Comparison of ENCODE assay signal across 7 cellular contexts in the genomic region with DNA sequence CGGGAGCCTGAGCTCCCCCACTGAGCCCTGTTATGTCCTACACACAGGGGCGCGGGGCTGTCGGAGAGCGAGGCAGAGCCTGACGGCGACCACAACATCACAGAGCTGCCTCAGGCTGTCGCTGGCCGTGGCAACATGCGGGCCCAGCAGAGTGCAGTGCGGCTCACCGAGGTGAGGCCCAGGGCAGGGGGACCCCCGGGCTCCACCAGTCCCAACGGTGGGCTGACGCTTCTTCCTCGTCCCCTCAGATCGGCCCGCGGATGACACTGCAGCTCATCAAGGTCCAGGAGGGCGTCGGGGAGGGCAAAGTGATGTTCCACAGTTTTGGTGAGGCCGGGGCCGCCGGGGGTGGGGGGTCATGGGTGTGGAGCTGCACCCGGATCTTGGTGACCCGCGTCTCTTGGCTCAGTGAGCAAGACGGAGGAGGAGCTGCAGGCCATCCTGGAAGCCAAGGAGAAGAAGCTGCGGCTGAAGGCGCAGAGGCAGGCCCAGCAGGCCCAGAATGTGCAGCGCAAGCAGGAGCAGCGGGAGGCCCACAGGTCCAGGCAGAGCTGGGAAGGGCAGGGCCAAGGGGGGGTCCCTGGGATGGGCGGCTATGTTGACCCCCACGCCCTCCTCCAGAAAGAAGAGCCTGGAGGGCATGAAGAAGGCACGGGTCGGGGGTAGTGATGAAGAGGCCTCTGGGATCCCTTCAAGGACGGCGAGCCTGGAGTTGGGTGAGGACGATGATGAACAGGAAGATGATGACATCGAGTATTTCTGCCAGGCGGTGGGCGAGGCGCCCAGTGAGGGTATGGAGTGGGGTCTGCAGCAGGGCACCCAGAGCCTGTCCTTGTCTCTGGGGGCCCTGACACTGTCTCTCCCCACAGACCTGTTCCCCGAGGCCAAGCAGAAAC. TPM values are rescaled to one million over a fixed set of nuclear protein-coding genes. Genes with fewer than 3 reads are reported as not detected.
DNase-seq lines count a peak whose midpoint lies in the region; ATAC-seq and TF ChIP-seq lines count a peak whose summit lies in the region.
"Had no signal": no experiment of that assay in that cellular context is flagged by ENCODE, and none has a peak within 500 bp of the region (broad histone marks: within the 10 kb centered on the region; RNA-seq: fewer than 3 reads in every experiment).

No MANE protein-coding gene starts in this region.

- H3K27ac Mint-ChIP-seq in activated T-helper 2 cell treated with anti-CD3 and anti-CD28 coated beads, Interferon-gamma antibody, Interleukin-2, Interleukin-4, amounts not matched to agents 10 μg/mL and 5 μg/mL and 100 μg/mL, durations not matched to agents 14 hours and 24 hours and 36 hours = peak overlapping the region; percentile 55

- TF ChIP-seq POLR2A in transverse colon (IDR thresholded peaks at IDR 0.05) = no peak

- H3K4me3 Mint-ChIP-seq in activated T-helper 2 cell treated with anti-CD3 and anti-CD28 coated beads, Interferon-gamma antibody, Interleukin-2, Interleukin-4, amounts not matched to agents 10 μg/mL and 5 μg/mL and 100 μg/mL, durations not matched to agents 14 hours and 24 hours and 36 hours (ENCODE audit: low read depth) = peak overlapping the region; percentile 45

- WGBS in right cardiac atrium = 91% methylated on average over 44 of the region's 44 CpGs
- WGBS in transverse colon (ENCODE audit: low coverage in 1 of 2), 2 donors = 91% methylated on average over 42 of the region's 44 CpGs; no CpG with 5 or more reads in 1 of the 2 donors

- peaks cover 43% of the 10 kb centered on the region for H3K4me1 Mint-ChIP-seq in activated T-helper 2 cell treated with anti-CD3 and anti-CD28 coated beads, Interferon-gamma antibody, Interleukin-2, Interleukin-4, amounts not matched to agents 10 μg/mL and 5 μg/mL and 100 μg/mL, durations not matched to agents 14 hours and 24 hours and 36 hours (ENCODE audit: low read depth)

- H3K36me3 ChIP-seq in transverse colon = peaks cover 0 to 38% (median 18%) of the 10 kb centered on the region in 4 donors

- TF ChIP-seq CTCF in transverse colon (IDR thresholded peaks at IDR 0.05) = no peak

- H3K36me3 Mint-ChIP-seq in activated T-helper 2 cell treated with anti-CD3 and anti-CD28 coated beads, Interferon-gamma antibody, Interleukin-2, Interleukin-4, amounts not matched to agents 10 μg/mL and 5 μg/mL and 100 μg/mL, durations not matched to agents 14 hours and 24 hours and 36 hours (ENCODE audit: low read depth) = peaks cover 73% of the 10 kb centered on the region

- H3K27me3 Mint-ChIP-seq in activated T-helper 2 cell treated with anti-CD3 and anti-CD28 coated beads, Interferon-gamma antibody, Interleukin-2, Interleukin-4, amounts not matched to agents 10 μg/mL and 5 μg/mL and 100 μg/mL, durations not matched to agents 14 hours and 24 hours and 36 hours (ENCODE audit: low read depth) = no peaks in the 10 kb centered on the region

- H3K4me3 ChIP-seq in right cardiac atrium (ENCODE audit: low read length) = no peak overlapping the region
- no peak overlapping the region for H3K4me3 ChIP-seq in transverse colon

- intact Hi-C loops in right cardiac atrium (cut with DNase I) = no loop called here
- intact Hi-C loops in Right ventricle myocardium inferior (cut with DNase I) = loop anchor here (10.0 kb wide), 1 partner anchor 284 kb away; no protein-coding TSS in a partner anchor
- intact Hi-C loops in activated T-helper 2 cell treated with anti-CD3 and anti-CD28 coated beads, Interferon-gamma antibody, Interleukin-2, Interleukin-4, amounts not matched to agents 10 μg/mL and 5 μg/mL and 100 μg/mL, durations not matched to agents 14 hours and 24 hours and 36 hours (cut with micrococcal nuclease) = loop anchor here (5.0 kb wide), 1 partner anchor 178 kb away; no protein-coding TSS in a partner anchor
- intact Hi-C loops in transverse colon (cut with DNase I; ENCODE audit: low total_unique reads) = loop anchor here (10.0 kb wide), 1 partner anchor 124 kb away; a partner anchor contains a TSS

- DNase-seq in right cardiac atrium (peak in 2 of 3 donors; percentile 51 to 71), Right ventricle myocardium inferior (ENCODE audit: missing footprints) (no peak), transverse colon (peak; percentile 10), D341Med (ENCODE audit: low spot score) (no peak)
- no peak for DNase-seq in activated T-helper 2 cell treated with anti-CD3 and anti-CD28 coated beads, Interferon-gamma antibody, Interleukin-2, Interleukin-4, amounts not matched to agents 10 μg/mL and 5 μg/mL and 100 μg/mL, durations not matched to agents 14 hours and 24 hours and 36 hours (ENCODE audit: low spot score)
- DNase-seq in activated effector memory CD4-positive, alpha-beta T cell treated with Interleukin-2 at 50 U/mL for 16 hours = no peak

- TF ChIP-seq EP300 in transverse colon (IDR thresholded peaks at IDR 0.05; ENCODE audit: low read depth) = no peak

- H3K27ac ChIP-seq in right cardiac atrium (ENCODE audit: low read length) (no peak overlapping the region), transverse colon (no peak overlapping the region)
- H3K27ac ChIP-seq: epithelial cell of prostate had no signal

- H3K4me1 ChIP-seq in right cardiac atrium (ENCODE audit: control insufficient read depth, insufficient read depth, low read length) = no peaks in the 10 kb centered on the region
- H3K4me1 ChIP-seq in transverse colon = peaks cover 14 to 27% (median 21%) of the 10 kb centered on the region in 4 donors

- H3K27me3 ChIP-seq in right cardiac atrium (ENCODE audit: control insufficient read depth, insufficient read depth) = no peaks in the 10 kb centered on the region
- H3K27me3 ChIP-seq in transverse colon = no peaks in the 10 kb centered on the region

- in situ Hi-C loops in transverse colon (cut with MboI; ENCODE audit: low pct_ligation_motif_present in 1 of 4, low pct_unique_long_range_greater_than_20kb in 1 of 4, low sequenced_read_pairs in 3 of 4) = loop anchor here in 1 of 4 donors (25.0 kb wide), 1 partner anchor 127 kb away; a partner anchor contains a TSS

- ATAC-seq in right cardiac atrium (no peak), Right ventricle myocardium inferior (no peak)

- no peaks in the 10 kb centered on the region for H3K9me3 Mint-ChIP-seq in activated T-helper 2 cell treated with anti-CD3 and anti-CD28 coated beads, Interferon-gamma antibody, Interleukin-2, Interleukin-4, amounts not matched to agents 10 μg/mL and 5 μg/mL and 100 μg/mL, durations not matched to agents 14 hours and 24 hours and 36 hours

- H3K9me3 ChIP-seq in right cardiac atrium (ENCODE audit: control insufficient read depth, low read length) (no peaks in the 10 kb centered on the region), transverse colon (no peaks in the 10 kb centered on the region)

RNA-seq across cellular contexts. Expression of a gene that starts 1.2 kb away (rescaled TPM):
- total RNA-seq in right cardiac atrium = 1 to 10 TPM; 4.4 to 6.6 (median 4.9) TPM
- 2.9 TPM for polyA plus RNA-seq in right cardiac atrium
- total RNA-seq in Right ventricle myocardium inferior = 4.5 TPM
- 41.8 and 46.5 TPM in 2 replicates for total RNA-seq in activated T-helper 2 cell treated with anti-CD3 and anti-CD28 coated beads, Interferon-gamma antibody, Interleukin-2, Interleukin-4, amounts not matched to agents 10 μg/mL and 5 μg/mL and 100 μg/mL, durations not matched to agents 14 hours and 24 hours and 36 hours
- total RNA-seq in transverse colon = 10 to 100 TPM in 1 of 4 donors, 1 to 10 TPM in 2, under 1 TPM in 1; 0.80 to 13.8 (median 6.9) TPM

RNA-seq across cellular contexts. Expression of a gene that starts 4.2 kb away (rescaled TPM):
- total RNA-seq in right cardiac atrium (10 to 100 TPM; 16.5 to 29.4 (median 25.7) TPM), Right ventricle myocardium inferior (27.0 TPM), transverse colon (10 to 100 TPM; 10.1 to 31.8 (median 21.5) TPM)
- polyA plus RNA-seq in right cardiac atrium = 25.2 TPM
- total RNA-seq in activated T-helper 2 cell treated with anti-CD3 and anti-CD28 coated beads, Interferon-gamma antibody, Interleukin-2, Interleukin-4, amounts not matched to agents 10 μg/mL and 5 μg/mL and 100 μg/mL, durations not matched to agents 14 hours and 24 hours and 36 hours = 160 and 162 TPM in 2 replicates

RNA-seq across cellular contexts. Expression of a gene that starts 7.8 kb away (rescaled TPM):
- total RNA-seq in right cardiac atrium (not detected), Right ventricle myocardium inferior (not detected), transverse colon (1 to 10 TPM in 1 of 4 donors, under 1 TPM in 2, not detected in 1; 0.32 to 4.5 (median 0.55) TPM)
- polyA plus RNA-seq in right cardiac atrium = 0.25 TPM
- total RNA-seq in activated T-helper 2 cell treated with anti-CD3 and anti-CD28 coated beads, Interferon-gamma antibody, Interleukin-2, Interleukin-4, amounts not matched to agents 10 μg/mL and 5 μg/mL and 100 μg/mL, durations not matched to agents 14 hours and 24 hours and 36 hours = 7.7 and 8.0 TPM in 2 replicates

RNA-seq across cellular contexts. Expression of a gene that starts 9.4 kb away (rescaled TPM):
- total RNA-seq in right cardiac atrium (100 to 1,000 TPM; 144 to 183 (median 158) TPM), Right ventricle myocardium inferior (167 TPM), transverse colon (100 to 1,000 TPM; 169 to 293 (median 198) TPM)
- polyA plus RNA-seq in right cardiac atrium = 127 TPM
- total RNA-seq in activated T-helper 2 cell treated with anti-CD3 and anti-CD28 coated beads, Interferon-gamma antibody, Interleukin-2, Interleukin-4, amounts not matched to agents 10 μg/mL and 5 μg/mL and 100 μg/mL, durations not matched to agents 14 hours and 24 hours and 36 hours = 303 and 306 TPM in 2 replicates

RNA-seq across cellular contexts. Expression of a gene that starts 24.2 kb away (rescaled TPM):
- total RNA-seq in right cardiac atrium (10 to 100 TPM; 14.5 to 16.0 (median 15.2) TPM), Right ventricle myocardium inferior (9.7 TPM), transverse colon (10 to 100 TPM; 24.5 to 56.1 (median 39.0) TPM)
- polyA plus RNA-seq in right cardiac atrium = 16.0 TPM
- 56.1 and 56.2 TPM in 2 replicates for total RNA-seq in activated T-helper 2 cell treated with anti-CD3 and anti-CD28 coated beads, Interferon-gamma antibody, Interleukin-2, Interleukin-4, amounts not matched to agents 10 μg/mL and 5 μg/mL and 100 μg/mL, durations not matched to agents 14 hours and 24 hours and 36 hours

Comparison
In these comparisons a context has a peak if more than half of its experiments do, and no peak if none do; other contexts are left out.
1. DNase-seq: peak in right cardiac atrium (2 of 3) and transverse colon (single experiment); none in Right ventricle myocardium inferior (single experiment), activated T-helper 2 cell treated with anti-CD3 and anti-CD28 coated beads, Interferon-gamma antibody, Interleukin-2, Interleukin-4, amounts not matched to agents 10 μg/mL and 5 μg/mL and 100 μg/mL, durations not matched to agents 14 hours and 24 hours and 36 hours (single experiment), activated effector memory CD4-positive, alpha-beta T cell treated with Interleukin-2 at 50 U/mL for 16 hours (single experiment) and D341Med (single experiment).
2. intact Hi-C loops: an anchor here in Right ventricle myocardium inferior (10.0 kb wide), activated T-helper 2 cell treated with anti-CD3 and anti-CD28 coated beads, Interferon-gamma antibody, Interleukin-2, Interleukin-4, amounts not matched to agents 10 μg/mL and 5 μg/mL and 100 μg/mL, durations not matched to agents 14 hours and 24 hours and 36 hours (5.0 kb wide) and transverse colon (10.0 kb wide); none called in right cardiac atrium.